17 cellular contexts compared by ENCODE assay signal in genomic region chr3:172112348-172113123, GRCh38.
"Had no signal": no experiment of that assay in that cellular context is flagged by ENCODE, and none has a peak within 500 bp of the region (broad histone marks: within the 10 kb centered on the region; RNA-seq: fewer than 3 reads in every experiment).

No MANE protein-coding gene starts in this region.

- H3K4me3 Mint-ChIP-seq: activated naive CD4-positive, alpha-beta T cell treated with anti-CD3 and anti-CD28 coated beads, Interleukin-2, amount 10 ng/mL, durations not matched to agents 7 days and 5 days; activated T-helper 17 cell treated with anti-CD3 and anti-CD28 coated beads, Interleukin-2, amount 50 U/mL, for 72 hours; stimulated activated naive B cell treated with anti-CD40 and anti-IgM and Interleukin-4, amounts not matched to agents 10 μg/mL and 1 μg/mL and 100 μg/mL, for 72 hours had no signal

- H3K4me2 ChIP-seq: hepatocyte had no signal

- H3K9ac ChIP-seq: parathyroid adenoma had no signal

- H3K4me3 ChIP-seq: cardiac muscle cell, esophagus muscularis mucosa, hepatocyte, tibial artery had no signal

- H3K27ac ChIP-seq: cardiac muscle cell, esophagus muscularis mucosa, hepatocyte, parathyroid adenoma, tibial artery had no signal

- DNase-seq: activated CD4-positive, alpha-beta T cell treated with anti-CD3 and anti-CD28 coated beads for 1 hour; activated CD4-positive, alpha-beta T cell treated with anti-CD3 and anti-CD28 coated beads, Interleukin-2, amount 50 U/mL, for 4 hours; activated naive CD4-positive, alpha-beta T cell treated with anti-CD3 and anti-CD28 coated beads, Interleukin-2, amount 10 ng/mL, durations not matched to agents 7 days and 5 days; kidney; retina; stimulated activated CD4-positive, alpha-beta T cell treated with anti-CD3 and anti-CD28 coated beads, Interleukin-2, amount 100 ng/mL, for 48 hours; stimulated activated naive B cell treated with anti-CD40 and anti-IgM and Interleukin-4, amounts not matched to agents 10 μg/mL and 1 μg/mL and 100 μg/mL, for 72 hours; T-helper 1 cell; T1000; tibial artery had no signal

- H3K4me1 ChIP-seq: parathyroid adenoma had no signal

- H3K9me3 Mint-ChIP-seq: activated naive CD4-positive, alpha-beta T cell treated with anti-CD3 and anti-CD28 coated beads, Interleukin-2, amount 10 ng/mL, durations not matched to agents 7 days and 5 days; activated T-helper 17 cell treated with anti-CD3 and anti-CD28 coated beads, Interleukin-2, amount 50 U/mL, for 72 hours had no signal

- H2AFZ ChIP-seq: hepatocyte, parathyroid adenoma had no signal

- H3K9me3 ChIP-seq: esophagus muscularis mucosa, tibial artery had no signal

- H3K27ac Mint-ChIP-seq: activated naive CD4-positive, alpha-beta T cell treated with anti-CD3 and anti-CD28 coated beads, Interleukin-2, amount 10 ng/mL, durations not matched to agents 7 days and 5 days; activated T-helper 17 cell treated with anti-CD3 and anti-CD28 coated beads, Interleukin-2, amount 50 U/mL, for 72 hours; stimulated activated naive B cell treated with anti-CD40 and anti-IgM and Interleukin-4, amounts not matched to agents 10 μg/mL and 1 μg/mL and 100 μg/mL, for 72 hours had no signal

- FAIRE-seq: colon, kidney, urothelium cell line had no signal

- H3K27me3 Mint-ChIP-seq: activated T-helper 17 cell treated with anti-CD3 and anti-CD28 coated beads, Interleukin-2, amount 50 U/mL, for 72 hours had no signal

- ATAC-seq: activated T-helper 17 cell treated with anti-CD3 and anti-CD28 coated beads, Interleukin-2, amount 50 U/mL, for 72 hours; stimulated activated naive B cell treated with anti-CD40 and anti-IgM and Interleukin-4, amounts not matched to agents 10 μg/mL and 1 μg/mL and 100 μg/mL, for 72 hours had no signal

- H3K27me3 ChIP-seq: cardiac muscle cell, esophagus muscularis mucosa, hepatocyte, tibial artery had no signal
